In the genomic region with DNA sequence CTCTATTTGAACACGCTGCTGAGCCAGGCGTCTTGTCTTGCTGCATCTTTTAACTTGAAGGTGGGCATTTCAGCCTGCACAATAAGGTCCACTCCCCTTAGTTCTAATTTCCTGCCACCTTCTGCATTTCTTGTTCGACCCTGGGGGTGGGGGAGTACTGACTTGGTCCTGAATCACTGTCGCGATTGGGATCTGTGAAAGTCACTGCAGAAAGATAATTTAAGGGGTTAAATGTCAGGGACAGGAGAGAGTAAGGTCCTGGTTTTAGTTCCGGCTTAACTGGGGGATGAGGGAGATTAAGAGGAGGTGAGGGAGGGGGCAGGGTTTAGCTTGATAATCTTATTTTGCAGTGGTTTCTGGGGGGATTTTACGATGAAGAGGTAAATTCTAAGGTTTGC, we compare ENCODE assay signal across 1 cellular context.
TF ChIP-seq lines count a peak whose summit lies in the region.

No MANE protein-coding gene starts in this region.

TF ChIP-seq in IMR-90, 13 proteins besides CTCF, POLR2A, EP300 and RAD21 (continued from another document):
- TF ChIP-seq, protein P1, sequence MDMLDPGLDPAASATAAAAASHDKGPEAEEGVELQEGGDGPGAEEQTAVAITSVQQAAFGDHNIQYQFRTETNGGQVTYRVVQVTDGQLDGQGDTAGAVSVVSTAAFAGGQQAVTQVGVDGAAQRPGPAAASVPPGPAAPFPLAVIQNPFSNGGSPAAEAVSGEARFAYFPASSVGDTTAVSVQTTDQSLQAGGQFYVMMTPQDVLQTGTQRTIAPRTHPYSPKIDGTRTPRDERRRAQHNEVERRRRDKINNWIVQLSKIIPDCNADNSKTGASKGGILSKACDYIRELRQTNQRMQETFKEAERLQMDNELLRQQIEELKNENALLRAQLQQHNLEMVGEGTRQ (IDR thresholded peaks at IDR 0.05; ENCODE audit: low read depth, low read length), result no peak
- TF ChIP-seq FOS (IDR thresholded peaks at IDR 0.05; ENCODE audit: low read depth, low read length) (no peak), RFX5 (IDR thresholded peaks at IDR 0.05; ENCODE audit: low read depth, low read length) (no peak), CEBPB (IDR thresholded peaks at IDR 0.05; ENCODE audit: low read depth, low read length) (no peak), RCOR1 (IDR thresholded peaks at IDR 0.05; ENCODE audit: insufficient replicate concordance, low read length) (no peak), SMC3 (IDR thresholded peaks at IDR 0.05; ENCODE audit: low read depth, low read length) (no peak), MXI1 (IDR thresholded peaks at IDR 0.05; ENCODE audit: borderline replicate concordance, low read depth, low read length) (no peak)
